7 cellular contexts compared by ENCODE assay signal in genomic region chr4:108696160-108696559, GRCh38.
"Had no signal": no experiment of that assay in that cellular context is flagged by ENCODE, and none has a peak within 500 bp of the region (broad histone marks: within the 10 kb centered on the region; RNA-seq: fewer than 3 reads in every experiment).

No MANE protein-coding gene starts in this region.

- FAIRE-seq: HepG2 had no signal

- H3K36me3 Mint-ChIP-seq: IgD-negative memory B cell had no signal

- H3K27ac ChIP-seq: HL-60 had no signal

- H3K4me3 Mint-ChIP-seq: IgD-negative memory B cell had no signal

- ATAC-seq: HepG2 had no signal

- H3K27ac Mint-ChIP-seq: IgD-negative memory B cell had no signal

- DNase-seq: GOT3, H7, HCEC 1CT, KG1 had no signal

- H3K9me3 Mint-ChIP-seq: IgD-negative memory B cell had no signal
